ENCODE assay signal across 1 cellular context in the genomic region with DNA sequence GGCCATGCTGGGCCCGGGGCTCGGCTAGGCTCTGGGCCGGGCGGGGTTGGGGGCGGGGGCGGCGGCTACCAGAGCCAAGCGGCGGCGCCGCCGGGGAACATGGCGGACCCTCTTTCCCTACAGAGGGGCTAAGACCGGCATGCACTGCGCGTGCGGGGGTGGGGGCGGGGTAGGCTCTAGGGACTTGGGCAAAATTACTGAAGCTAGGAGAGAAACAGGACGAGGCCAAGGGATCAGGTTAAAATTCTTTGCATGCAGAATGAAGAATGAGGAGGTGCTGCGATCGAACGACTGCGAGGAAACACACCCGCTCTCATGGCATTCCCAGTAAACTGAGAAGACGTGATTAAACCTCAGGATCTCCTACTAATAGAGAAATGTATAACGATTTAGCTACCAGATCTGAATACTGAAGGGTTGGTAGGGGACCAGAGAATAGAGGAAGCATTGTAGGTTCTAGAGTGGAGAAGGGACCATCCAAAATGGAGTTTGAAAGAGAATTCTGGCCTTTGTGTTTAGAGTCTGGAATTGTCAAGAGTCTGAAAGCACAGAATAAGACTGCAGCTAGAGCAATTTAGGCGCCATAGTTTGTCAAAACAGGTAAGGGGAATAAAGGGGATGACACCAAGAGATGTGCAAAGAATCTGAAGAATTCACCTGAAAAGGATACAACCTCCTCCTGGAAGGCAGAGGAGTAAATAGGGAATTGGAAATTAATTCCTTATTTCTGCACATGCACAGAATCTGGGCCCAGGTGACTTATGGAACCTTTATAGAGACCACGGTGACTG.
TF ChIP-seq lines count a peak whose summit lies in the region.

Gene PPP3CB, minus strand, starts transcription at position 141 of the 791 bp plus-strand sequence. Its CDS starts 135 bp downstream, at position 6.

TF ChIP-seq in HEK293, 187 proteins besides CTCF, POLR2A, EP300 and RAD21 (continued from another document and continues in another):
- TF ChIP-seq AEBP2 (tag by site-specific recombination; IDR thresholded peaks at IDR 0.05; ENCODE audit: borderline replicate concordance) (no peak), IKZF3 (tag by site-specific recombination; IDR thresholded peaks at IDR 0.05) (no peak), ZFP37 (tag by site-specific recombination; IDR thresholded peaks at IDR 0.05) (peak; percentile 52; the same call in 1 of the 2 replicates), ZNF366 (tag by site-specific recombination; conservative IDR thresholded peaks at IDR 0.05) (no peak), ZNF580 (tag by site-specific recombination; IDR thresholded peaks at IDR 0.05) (peak; percentile 89), KLF17 (tag by site-specific recombination; IDR thresholded peaks at IDR 0.05) (peak; percentile 57; the same call in 1 of the 2 replicates), ZIC2 (tag by site-specific recombination; IDR thresholded peaks at IDR 0.05) (no peak), ZSCAN30 (tag by site-specific recombination; IDR thresholded peaks at IDR 0.05) (no peak), ZNF140 (tag by site-specific recombination; IDR thresholded peaks at IDR 0.05) (no peak), KLF8 (tag by site-specific recombination; IDR thresholded peaks at IDR 0.05) (no peak; the same call in 1 of the 2 replicates), YY2 (tag by site-specific recombination; IDR thresholded peaks at IDR 0.05) (peak; percentile 61), ZBTB44 (tag by site-specific recombination; IDR thresholded peaks at IDR 0.05) (peak; percentile 61; the same call in 1 of the 2 replicates), ZNF324 (tag by site-specific recombination; IDR thresholded peaks at IDR 0.05) (peak; percentile 59; the same call in 1 of the 2 replicates), ZNF302 (tag by site-specific recombination; IDR thresholded peaks at IDR 0.05; ENCODE audit: low read depth) (no peak), ZNF518A (tag by site-specific recombination; conservative IDR thresholded peaks at IDR 0.05; ENCODE audit: low read depth) (no peak), ZBTB48 (tag by site-specific recombination; IDR thresholded peaks at IDR 0.05) (peak; percentile 100), ZNF510 (tag by site-specific recombination; IDR thresholded peaks at IDR 0.05; ENCODE audit: insufficient replicate concordance) (no peak), ZNF26 (tag by site-specific recombination; IDR thresholded peaks at IDR 0.05) (no peak), KLF10 (tag by site-specific recombination; IDR thresholded peaks at IDR 0.05) (peak; percentile 37; the same call in 1 of the 2 replicates), ZNF426 (tag by site-specific recombination; IDR thresholded peaks at IDR 0.05) (no peak), ZNF155 (tag by site-specific recombination; IDR thresholded peaks at IDR 0.05) (no peak), ZNF692 (tag by site-specific recombination; IDR thresholded peaks at IDR 0.05) (peak; percentile 21; the same call in 1 of the 2 replicates), ZNF600 (tag by site-specific recombination; IDR thresholded peaks at IDR 0.05) (no peak), FEZF1 (tag by site-specific recombination; IDR thresholded peaks at IDR 0.05) (no peak), KLF9 (tag by site-specific recombination; IDR thresholded peaks at IDR 0.05; ENCODE audit: low read depth) (peak; percentile 50; the same call in 1 of the 2 replicates), ZNF768 (tag by site-specific recombination; IDR thresholded peaks at IDR 0.05) (no peak), ZNF266 (tag by site-specific recombination; IDR thresholded peaks at IDR 0.05; ENCODE audit: low read depth) (no peak)
- TF ChIP-seq, protein P1, sequence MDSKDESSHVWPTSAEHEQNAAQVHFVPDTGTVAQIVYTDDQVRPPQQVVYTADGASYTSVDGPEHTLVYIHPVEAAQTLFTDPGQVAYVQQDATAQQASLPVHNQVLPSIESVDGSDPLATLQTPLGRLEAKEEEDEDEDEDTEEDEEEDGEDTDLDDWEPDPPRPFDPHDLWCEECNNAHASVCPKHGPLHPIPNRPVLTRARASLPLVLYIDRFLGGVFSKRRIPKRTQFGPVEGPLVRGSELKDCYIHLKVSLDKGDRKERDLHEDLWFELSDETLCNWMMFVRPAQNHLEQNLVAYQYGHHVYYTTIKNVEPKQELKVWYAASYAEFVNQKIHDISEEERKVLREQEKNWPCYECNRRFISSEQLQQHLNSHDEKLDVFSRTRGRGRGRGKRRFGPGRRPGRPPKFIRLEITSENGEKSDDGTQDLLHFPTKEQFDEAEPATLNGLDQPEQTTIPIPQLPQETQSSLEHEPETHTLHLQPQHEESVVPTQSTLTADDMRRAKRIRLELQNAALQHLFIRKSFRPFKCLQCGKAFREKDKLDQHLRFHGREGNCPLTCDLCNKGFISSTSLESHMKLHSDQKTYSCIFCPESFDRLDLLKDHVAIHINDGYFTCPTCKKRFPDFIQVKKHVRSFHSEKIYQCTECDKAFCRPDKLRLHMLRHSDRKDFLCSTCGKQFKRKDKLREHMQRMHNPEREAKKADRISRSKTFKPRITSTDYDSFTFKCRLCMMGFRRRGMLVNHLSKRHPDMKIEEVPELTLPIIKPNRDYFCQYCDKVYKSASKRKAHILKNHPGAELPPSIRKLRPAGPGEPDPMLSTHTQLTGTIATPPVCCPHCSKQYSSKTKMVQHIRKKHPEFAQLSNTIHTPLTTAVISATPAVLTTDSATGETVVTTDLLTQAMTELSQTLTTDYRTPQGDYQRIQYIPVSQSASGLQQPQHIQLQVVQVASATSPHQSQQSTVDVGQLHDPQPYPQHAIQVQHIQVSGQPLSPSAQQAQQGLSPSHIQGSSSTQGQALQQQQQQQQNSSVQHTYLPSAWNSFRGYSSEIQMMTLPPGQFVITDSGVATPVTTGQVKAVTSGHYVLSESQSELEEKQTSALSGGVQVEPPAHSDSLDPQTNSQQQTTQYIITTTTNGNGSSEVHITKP (tag by site-specific recombination; IDR thresholded peaks at IDR 0.05), result peak; percentile 10; the same call in 1 of the 2 replicates
- TF ChIP-seq, protein P2, sequence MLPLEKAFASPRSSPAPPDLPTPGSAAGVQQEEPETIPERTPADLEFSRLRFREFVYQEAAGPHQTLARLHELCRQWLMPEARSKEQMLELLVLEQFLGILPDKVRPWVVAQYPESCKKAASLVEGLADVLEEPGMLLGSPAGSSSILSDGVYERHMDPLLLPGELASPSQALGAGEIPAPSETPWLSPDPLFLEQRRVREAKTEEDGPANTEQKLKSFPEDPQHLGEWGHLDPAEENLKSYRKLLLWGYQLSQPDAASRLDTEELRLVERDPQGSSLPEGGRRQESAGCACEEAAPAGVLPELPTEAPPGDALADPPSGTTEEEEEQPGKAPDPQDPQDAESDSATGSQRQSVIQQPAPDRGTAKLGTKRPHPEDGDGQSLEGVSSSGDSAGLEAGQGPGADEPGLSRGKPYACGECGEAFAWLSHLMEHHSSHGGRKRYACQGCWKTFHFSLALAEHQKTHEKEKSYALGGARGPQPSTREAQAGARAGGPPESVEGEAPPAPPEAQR (tag by site-specific recombination; IDR thresholded peaks at IDR 0.05), result no peak
- TF ChIP-seq, protein P3, sequence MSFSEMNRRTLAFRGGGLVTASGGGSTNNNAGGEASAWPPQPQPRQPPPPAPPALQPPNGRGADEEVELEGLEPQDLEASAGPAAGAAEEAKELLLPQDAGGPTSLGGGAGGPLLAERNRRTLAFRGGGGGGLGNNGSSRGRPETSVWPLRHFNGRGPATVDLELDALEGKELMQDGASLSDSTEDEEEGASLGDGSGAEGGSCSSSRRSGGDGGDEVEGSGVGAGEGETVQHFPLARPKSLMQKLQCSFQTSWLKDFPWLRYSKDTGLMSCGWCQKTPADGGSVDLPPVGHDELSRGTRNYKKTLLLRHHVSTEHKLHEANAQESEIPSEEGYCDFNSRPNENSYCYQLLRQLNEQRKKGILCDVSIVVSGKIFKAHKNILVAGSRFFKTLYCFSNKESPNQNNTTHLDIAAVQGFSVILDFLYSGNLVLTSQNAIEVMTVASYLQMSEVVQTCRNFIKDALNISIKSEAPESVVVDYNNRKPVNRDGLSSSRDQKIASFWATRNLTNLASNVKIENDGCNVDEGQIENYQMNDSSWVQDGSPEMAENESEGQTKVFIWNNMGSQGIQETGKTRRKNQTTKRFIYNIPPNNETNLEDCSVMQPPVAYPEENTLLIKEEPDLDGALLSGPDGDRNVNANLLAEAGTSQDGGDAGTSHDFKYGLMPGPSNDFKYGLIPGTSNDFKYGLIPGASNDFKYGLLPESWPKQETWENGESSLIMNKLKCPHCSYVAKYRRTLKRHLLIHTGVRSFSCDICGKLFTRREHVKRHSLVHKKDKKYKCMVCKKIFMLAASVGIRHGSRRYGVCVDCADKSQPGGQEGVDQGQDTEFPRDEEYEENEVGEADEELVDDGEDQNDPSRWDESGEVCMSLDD (tag by site-specific recombination; IDR thresholded peaks at IDR 0.05), result no peak
